ENCODE assay signal across 1 cellular context in genomic region chrX:103687696-103688191, GRCh38.
A peak's percentile ranks its signal among the peaks of the same experiment; 100 is the strongest.
TF ChIP-seq lines count a peak whose summit lies in the region.

No MANE protein-coding gene starts in this region.

TF ChIP-seq in GM12878, 131 proteins besides CTCF, POLR2A, EP300 and RAD21:
- TF ChIP-seq IKZF2 (IDR thresholded peaks at IDR 0.05): peak; percentile 72 to 78
- TF ChIP-seq, protein P1, sequence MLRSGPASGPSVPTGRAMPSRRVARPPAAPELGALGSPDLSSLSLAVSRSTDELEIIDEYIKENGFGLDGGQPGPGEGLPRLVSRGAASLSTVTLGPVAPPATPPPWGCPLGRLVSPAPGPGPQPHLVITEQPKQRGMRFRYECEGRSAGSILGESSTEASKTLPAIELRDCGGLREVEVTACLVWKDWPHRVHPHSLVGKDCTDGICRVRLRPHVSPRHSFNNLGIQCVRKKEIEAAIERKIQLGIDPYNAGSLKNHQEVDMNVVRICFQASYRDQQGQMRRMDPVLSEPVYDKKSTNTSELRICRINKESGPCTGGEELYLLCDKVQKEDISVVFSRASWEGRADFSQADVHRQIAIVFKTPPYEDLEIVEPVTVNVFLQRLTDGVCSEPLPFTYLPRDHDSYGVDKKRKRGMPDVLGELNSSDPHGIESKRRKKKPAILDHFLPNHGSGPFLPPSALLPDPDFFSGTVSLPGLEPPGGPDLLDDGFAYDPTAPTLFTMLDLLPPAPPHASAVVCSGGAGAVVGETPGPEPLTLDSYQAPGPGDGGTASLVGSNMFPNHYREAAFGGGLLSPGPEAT (IDR thresholded peaks at IDR 0.05; ENCODE audit: low read depth): peak; percentile 32; the same call in 1 of the 2 replicates
- no peak for TF ChIP-seq CEBPB (IDR thresholded peaks at IDR 0.05; ENCODE audit: borderline replicate concordance in 1 of 2, low read depth in 2 of 2, low read length in 2 of 2)
- TF ChIP-seq HDAC2 (IDR thresholded peaks at IDR 0.05): no peak
- TF ChIP-seq IRF4 (IDR thresholded peaks at IDR 0.05; ENCODE audit: low read depth, low read length): no peak
- TF ChIP-seq SMC3 (IDR thresholded peaks at IDR 0.05; ENCODE audit: borderline replicate concordance, low read length): no peak
- TF ChIP-seq ZZZ3 (IDR thresholded peaks at IDR 0.05; ENCODE audit: control insufficient read depth, insufficient read length, low read depth): no peak
- no peak for TF ChIP-seq HDAC6 (IDR thresholded peaks at IDR 0.05; ENCODE audit: unreplicated experiment)
- TF ChIP-seq POLR2AphosphoS5 (IDR thresholded peaks at IDR 0.05; ENCODE audit: low read length): 0 out of 2 replicates have a peak, but pooled peaks have one; percentile 9
- no peak for TF ChIP-seq ZBTB11 (CRISPR knock-in tag; IDR thresholded peaks at IDR 0.05)
- TF ChIP-seq SMARCA5 (IDR thresholded peaks at IDR 0.05): 0 out of 2 replicates have a peak, but pooled peaks have one; percentile 53
- no peak for TF ChIP-seq MLLT1 (IDR thresholded peaks at IDR 0.05)
- no peak for TF ChIP-seq STAT3 (IDR thresholded peaks at IDR 0.05; ENCODE audit: low read depth, low read length)
- no peak for TF ChIP-seq MAX (IDR thresholded peaks at IDR 0.05; ENCODE audit: low read depth, low read length)
- TF ChIP-seq EED (IDR thresholded peaks at IDR 0.05; ENCODE audit: low read depth): peak; percentile 56; the same call in 1 of the 2 replicates
- peak; percentile 95 for TF ChIP-seq HSF1 (IDR thresholded peaks at IDR 0.05; ENCODE audit: low read depth, low read length)
- TF ChIP-seq ZBED1 (IDR thresholded peaks at IDR 0.05; ENCODE audit: borderline replicate concordance): no peak
- peak; percentile 42 for TF ChIP-seq SKIL (IDR thresholded peaks at IDR 0.05; ENCODE audit: low read depth, poor library complexity, severe bottlenecking)
- no peak for TF ChIP-seq TCF7 (IDR thresholded peaks at IDR 0.05; ENCODE audit: borderline replicate concordance)
- no peak for TF ChIP-seq TCF3 (IDR thresholded peaks at IDR 0.05; ENCODE audit: borderline replicate concordance, insufficient read depth, low read depth, low read length)
- TF ChIP-seq FOXM1 (IDR thresholded peaks at IDR 0.05; ENCODE audit: low read depth, low read length): no peak
- peak; percentile 58 for TF ChIP-seq IKZF1 (conservative IDR thresholded peaks at IDR 0.05)
